Comparison of ENCODE assay signal across 17 cellular contexts in the genomic region with DNA sequence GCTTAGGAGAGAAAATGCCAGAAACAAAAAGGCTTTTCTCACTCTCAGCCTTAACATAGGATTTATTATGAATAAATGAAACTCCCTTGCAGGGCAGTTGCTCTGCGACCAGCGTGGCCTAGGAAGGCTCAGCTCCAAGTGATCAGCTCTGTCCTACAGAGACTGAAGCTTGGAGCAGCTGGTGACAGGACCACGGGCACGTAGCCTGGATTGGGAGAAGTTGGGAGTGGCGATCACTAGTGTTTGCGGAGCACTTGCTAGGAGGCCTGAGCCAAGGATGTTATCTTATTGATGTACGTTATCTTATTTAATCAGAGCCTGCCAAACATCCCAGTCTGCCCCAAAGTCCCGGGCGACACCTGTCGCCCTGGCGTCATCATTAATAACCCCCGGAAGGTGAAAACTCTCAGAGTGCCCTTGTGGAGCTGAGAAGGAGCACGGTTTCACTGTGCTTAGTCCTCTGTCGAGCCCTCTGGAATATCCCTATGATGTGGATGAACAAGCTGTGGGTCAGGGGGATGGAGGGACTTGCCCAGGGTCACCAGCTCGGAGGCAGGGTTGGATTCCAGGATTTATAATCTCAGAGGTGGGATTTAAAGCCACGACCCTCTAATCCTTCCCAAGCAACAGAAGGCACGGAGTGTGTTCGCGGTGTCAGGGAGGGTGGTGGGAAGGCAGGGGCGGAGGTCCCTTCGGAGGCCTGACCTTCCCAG. TPM values are rescaled to one million over a fixed set of nuclear protein-coding genes. Genes with fewer than 3 reads are reported as not detected.
DNase-seq lines count a peak whose midpoint lies in the region; ATAC-seq and TF ChIP-seq lines count a peak whose summit lies in the region.
"Had no signal": no experiment of that assay in that cellular context is flagged by ENCODE, and none has a peak within 500 bp of the region (broad histone marks: within the 10 kb centered on the region; RNA-seq: fewer than 3 reads in every experiment).

No MANE protein-coding gene starts in this region.

- peak overlapping the region; percentile 10 for H3K27ac ChIP-seq in duodenal mucosa (ENCODE audit: low read depth, low read length)
- H3K27ac ChIP-seq in Peyer's patch, result no peak overlapping the region
- H3K27ac ChIP-seq: gastrocnemius medialis, testis had no signal

- H3K4me3 ChIP-seq in duodenal mucosa (ENCODE audit: low read depth in 1 of 2, low read length in 2 of 2) (no peak overlapping the region), mucosa of descending colon (no peak overlapping the region), Peyer's patch (no peak overlapping the region)
- H3K4me3 ChIP-seq: testis had no signal

- peak overlapping the region; percentile 19 for H3K27ac Mint-ChIP-seq in activated CD4-positive, alpha-beta T cell treated with anti-CD3 and anti-CD28 coated beads, Interleukin-2, amount 10 ng/mL, durations not matched to agents 7 days and 5 days
- no peak overlapping the region for H3K27ac Mint-ChIP-seq in activated CD4-positive, alpha-beta memory T cell treated with anti-CD3 and anti-CD28 coated beads, Interleukin-2, amount 10 ng/mL, durations not matched to agents 7 days and 5 days
- H3K27ac Mint-ChIP-seq: activated CD8-positive, alpha-beta memory T cell treated with anti-CD3 and anti-CD28 coated beads, Interleukin-2, amount 10 ng/mL, durations not matched to agents 7 days and 5 days; T-helper 17 cell had no signal

- ATAC-seq in mucosa of descending colon, result peak; percentile 54
- ATAC-seq: activated CD8-positive, alpha-beta memory T cell treated with anti-CD3 and anti-CD28 coated beads, Interleukin-2, amount 10 ng/mL, durations not matched to agents 7 days and 5 days; T-helper 17 cell had no signal

- TF ChIP-seq CTCF in mucosa of descending colon (IDR thresholded peaks at IDR 0.05) (no peak), Peyer's patch (IDR thresholded peaks at IDR 0.05) (no peak)

- H3K27me3 ChIP-seq in duodenal mucosa (ENCODE audit: control insufficient read depth in 1 of 2, insufficient read depth in 2 of 2, low read length in 2 of 2) (peaks cover 0 to 2% of the 10 kb centered on the region in 2 donors), Peyer's patch (no peaks in the 10 kb centered on the region)
- H3K27me3 ChIP-seq: gastrocnemius medialis, testis had no signal

- H3K36me3 Mint-ChIP-seq in activated CD4-positive, alpha-beta T cell treated with anti-CD3 and anti-CD28 coated beads, Interleukin-2, amount 10 ng/mL, durations not matched to agents 7 days and 5 days (ENCODE audit: low read depth), result no peaks in the 10 kb centered on the region
- H3K36me3 Mint-ChIP-seq in activated CD4-positive, alpha-beta memory T cell treated with anti-CD3 and anti-CD28 coated beads, Interleukin-2, amount 10 ng/mL, durations not matched to agents 7 days and 5 days (ENCODE audit: low read depth), result no peaks in the 10 kb centered on the region
- H3K36me3 Mint-ChIP-seq: activated CD8-positive, alpha-beta memory T cell treated with anti-CD3 and anti-CD28 coated beads, Interleukin-2, amount 10 ng/mL, durations not matched to agents 7 days and 5 days had no signal

- POLR2A ChIA-PET in activated CD4-positive, alpha-beta T cell treated with anti-CD3 and anti-CD28 coated beads, Interleukin-2, amount 10 ng/mL, durations not matched to agents 7 days and 5 days (lab: Charles Lee), result no interaction called here
- POLR2A ChIA-PET in activated CD4-positive, alpha-beta memory T cell treated with anti-CD3 and anti-CD28 coated beads, Interleukin-2, amount 10 ng/mL, durations not matched to agents 7 days and 5 days (lab: Charles Lee), result no interaction called here

- intact Hi-C loops in mucosa of descending colon (cut with DNase I, micrococcal nuclease), result no loop called here

- H3K4me1 ChIP-seq in duodenal mucosa (ENCODE audit: control insufficient read depth in 1 of 2, insufficient read depth in 2 of 2, low read length in 2 of 2), result peaks cover 9 to 10% of the 10 kb centered on the region in 2 donors
- H3K4me1 ChIP-seq in mucosa of descending colon (ENCODE audit: low read depth), result peaks cover 3% of the 10 kb centered on the region
- peaks cover 0 to 12% (median 0%) of the 10 kb centered on the region in 4 donors for H3K4me1 ChIP-seq in Peyer's patch

- H3K9me3 ChIP-seq in duodenal mucosa (ENCODE audit: control insufficient read depth in 1 of 2, low read length in 2 of 2) (no peaks in the 10 kb centered on the region), mucosa of descending colon (no peaks in the 10 kb centered on the region), Peyer's patch (no peaks in the 10 kb centered on the region)
- H3K9me3 ChIP-seq: gastrocnemius medialis, testis had no signal

- no peak overlapping the region for H3K4me3 Mint-ChIP-seq in activated CD4-positive, alpha-beta T cell treated with anti-CD3 and anti-CD28 coated beads, Interleukin-2, amount 10 ng/mL, durations not matched to agents 7 days and 5 days
- H3K4me3 Mint-ChIP-seq in activated CD4-positive, alpha-beta memory T cell treated with anti-CD3 and anti-CD28 coated beads, Interleukin-2, amount 10 ng/mL, durations not matched to agents 7 days and 5 days, result no peak overlapping the region
- H3K4me3 Mint-ChIP-seq: activated CD8-positive, alpha-beta memory T cell treated with anti-CD3 and anti-CD28 coated beads, Interleukin-2, amount 10 ng/mL, durations not matched to agents 7 days and 5 days; T-helper 17 cell had no signal

- peaks cover 2% of the 10 kb centered on the region for H3K4me1 Mint-ChIP-seq in activated CD4-positive, alpha-beta T cell treated with anti-CD3 and anti-CD28 coated beads, Interleukin-2, amount 10 ng/mL, durations not matched to agents 7 days and 5 days
- H3K4me1 Mint-ChIP-seq in activated CD4-positive, alpha-beta memory T cell treated with anti-CD3 and anti-CD28 coated beads, Interleukin-2, amount 10 ng/mL, durations not matched to agents 7 days and 5 days, result no peaks in the 10 kb centered on the region
- H3K4me1 Mint-ChIP-seq: activated CD8-positive, alpha-beta memory T cell treated with anti-CD3 and anti-CD28 coated beads, Interleukin-2, amount 10 ng/mL, durations not matched to agents 7 days and 5 days; T-helper 17 cell had no signal

- TF ChIP-seq POLR2A in Peyer's patch (IDR thresholded peaks at IDR 0.05), result no peak

- CTCF ChIA-PET in activated CD4-positive, alpha-beta T cell treated with anti-CD3 and anti-CD28 coated beads, Interleukin-2, amount 10 ng/mL, durations not matched to agents 7 days and 5 days (lab: Charles Lee), result no interaction called here
- CTCF ChIA-PET in activated CD4-positive, alpha-beta memory T cell treated with anti-CD3 and anti-CD28 coated beads, Interleukin-2, amount 10 ng/mL, durations not matched to agents 7 days and 5 days (lab: Charles Lee), result no interaction called here

- peaks cover 5% of the 10 kb centered on the region for H3K9me3 Mint-ChIP-seq in activated CD4-positive, alpha-beta T cell treated with anti-CD3 and anti-CD28 coated beads, Interleukin-2, amount 10 ng/mL, durations not matched to agents 7 days and 5 days
- H3K9me3 Mint-ChIP-seq in activated CD4-positive, alpha-beta memory T cell treated with anti-CD3 and anti-CD28 coated beads, Interleukin-2, amount 10 ng/mL, durations not matched to agents 7 days and 5 days, result peaks cover 4% of the 10 kb centered on the region

- no peaks in the 10 kb centered on the region for H3K27me3 Mint-ChIP-seq in activated CD4-positive, alpha-beta T cell treated with anti-CD3 and anti-CD28 coated beads, Interleukin-2, amount 10 ng/mL, durations not matched to agents 7 days and 5 days
- no peaks in the 10 kb centered on the region for H3K27me3 Mint-ChIP-seq in activated CD4-positive, alpha-beta memory T cell treated with anti-CD3 and anti-CD28 coated beads, Interleukin-2, amount 10 ng/mL, durations not matched to agents 7 days and 5 days
- H3K27me3 Mint-ChIP-seq: activated CD8-positive, alpha-beta memory T cell treated with anti-CD3 and anti-CD28 coated beads, Interleukin-2, amount 10 ng/mL, durations not matched to agents 7 days and 5 days; T-helper 17 cell had no signal

- no peaks in the 10 kb centered on the region for H3K36me3 ChIP-seq in duodenal mucosa (ENCODE audit: control insufficient read depth in 1 of 2, insufficient read depth in 2 of 2, low read length in 2 of 2)
- no peaks in the 10 kb centered on the region for H3K36me3 ChIP-seq in mucosa of descending colon (ENCODE audit: low read depth)
- no peaks in the 10 kb centered on the region for H3K36me3 ChIP-seq in Peyer's patch
- H3K36me3 ChIP-seq: gastrocnemius medialis had no signal

- H3K9ac ChIP-seq in duodenal mucosa (ENCODE audit: low read depth in 1 of 2, low read length in 2 of 2), result no peak overlapping the region

- DNase-seq in activated CD4-positive, alpha-beta T cell treated with anti-CD3 and anti-CD28 coated beads, Interleukin-2, amount 10 ng/mL, durations not matched to agents 7 days and 5 days, result no peak
- no peak for DNase-seq in activated CD4-positive, alpha-beta T cell treated with anti-CD3 and anti-CD28 coated beads, Interleukin-2, amount 50 U/mL, for 4 hours
- DNase-seq in mucosa of descending colon (peak in 1 of 3 donors; percentile 23), NCI-H510A treated with DMSO at 0.1 percent for 48 hours (lab: John Stamatoyannopoulos, UW) (no peak), NCI-H2107 treated with DMSO at 0.1 percent for 48 hours (lab: John Stamatoyannopoulos, UW; ENCODE audit: unreplicated experiment) (no peak), Peyer's patch (no peak)
- DNase-seq in activated CD4-positive, alpha-beta memory T cell treated with anti-CD3 and anti-CD28 coated beads, Interleukin-2, amount 10 ng/mL, durations not matched to agents 7 days and 5 days, result no peak
- DNase-seq: activated CD8-positive, alpha-beta memory T cell treated with anti-CD3 and anti-CD28 coated beads, Interleukin-2, amount 10 ng/mL, durations not matched to agents 7 days and 5 days; MM.1S; NCI-H187; NCI-H446; stimulated activated CD4-positive, alpha-beta T cell treated with anti-CD3 and anti-CD28 coated beads, Interleukin-12 subunit alpha, Interleukin-12 subunit beta, amount 100 ng/mL, for 4 hours; T-helper 17 cell; testis had no signal

RNA-seq across cellular contexts. Expression of a gene that starts 40.8 kb away (rescaled TPM):
- total RNA-seq in activated CD4-positive, alpha-beta T cell treated with anti-CD3 and anti-CD28 coated beads, Interleukin-2, amount 10 ng/mL, durations not matched to agents 7 days and 5 days, result under 1 TPM in 1 of 2 experiments, not detected in 1; 0.12 TPM
- 1 to 10 TPM in 1 of 3 donors, not detected in 2; 2.2 TPM for total RNA-seq in mucosa of descending colon
- total RNA-seq in activated CD4-positive, alpha-beta memory T cell treated with anti-CD3 and anti-CD28 coated beads, Interleukin-2, amount 10 ng/mL, durations not matched to agents 7 days and 5 days, result under 1 TPM; 0.13 to 0.18 TPM
- 1 to 10 TPM in 1 of 4 donors, under 1 TPM in 1, not detected in 2; 0.95 to 2.8 TPM for total RNA-seq in Peyer's patch
- total RNA-seq: dermis microvascular lymphatic vessel endothelial cell had no signal
